ENCODE assay signal across 8 cellular contexts in genomic region chr4:163332526-163333405, GRCh38. TPM values are rescaled to one million over a fixed set of nuclear protein-coding genes. Genes with fewer than 3 reads are reported as not detected.
DNase-seq lines count a peak whose midpoint lies in the region; ATAC-seq, FAIRE-seq and TF ChIP-seq lines count a peak whose summit lies in the region.

TSS of gene NPY1R (minus strand) at chr4:163332596. CDS start at chr4:163326554, 6,042 bp downstream.

- peak within 1 kb of the TSS; percentile 100 for H3K4me2 ChIP-seq in A549

- peaks cover 49% of the 10 kb centered on the region for H3K27me3 Mint-ChIP-seq in activated CD4-positive, alpha-beta T cell treated with anti-CD3 and anti-CD28 coated beads, Interleukin-2, amount 10 ng/mL, durations not matched to agents 24 days and 14 days

- peak within 1 kb of the TSS; percentile 72 for H3K4me3 Mint-ChIP-seq in activated CD4-positive, alpha-beta T cell treated with anti-CD3 and anti-CD28 coated beads, Interleukin-2, amount 10 ng/mL, durations not matched to agents 24 days and 14 days

- H3K27ac ChIP-seq in A549 = no peak within 1 kb of the TSS

- no peak for FAIRE-seq in A549 (lab: Jason Lieb, UNC)

- H3K4me3 ChIP-seq in A549 (peak within 1 kb of the TSS; percentile 56), epithelial cell of proximal tubule (ENCODE audit: low read depth, low read length) (peak within 1 kb of the TSS; percentile 57)

- TF ChIP-seq RAD21 in A549 (conservative IDR thresholded peaks at IDR 0.05 in 1 of 2, IDR thresholded peaks at IDR 0.05 in 1 of 2) = peak; percentile 59 to 73

- TF ChIP-seq POLR2A in A549 (IDR thresholded peaks at IDR 0.05; ENCODE audit: low read length) = no peak

- POLR2A ChIA-PET in A549 (lab: Yijun Ruan, JAX) = no interaction called here

- ATAC-seq in A549 (peak; percentile 94 to 97), HG02870 (IDR thresholded peaks at IDR 0.05; ENCODE audit: unreplicated experiment) (peak; percentile 81)

- WGBS in A549 (ENCODE audit: missing lambda C conversion rate) = 15% methylated on average over 31 of the region's 36 CpGs

- intact Hi-C loops in activated CD4-positive, alpha-beta T cell treated with anti-CD3 and anti-CD28 coated beads, Interleukin-2, amount 10 ng/mL, durations not matched to agents 24 days and 14 days (cut with micrococcal nuclease) = loop anchor here (1.0 to 5.0 kb wide), 3 partner anchors 225 to 835 kb away; no protein-coding TSS in a partner anchor

- TF ChIP-seq EP300 in A549 (IDR thresholded peaks at IDR 0.05) = no peak

- DNase-seq in A549 (ENCODE audit: low read depth in 1 of 2, low spot score in 1 of 2) = peak; percentile 58 to 73
- peak; percentile 71 for DNase-seq in GM13977 (ENCODE audit: low spot score)
- peak; percentile 68 to 74 for DNase-seq in NCI-H2081 (lab: John Stamatoyannopoulos, UW)
- peak; percentile 77 for DNase-seq in activated CD4-positive, alpha-beta T cell treated with anti-CD3 and anti-CD28 coated beads, Interleukin-2, amount 10 ng/mL, durations not matched to agents 24 days and 14 days
- DNase-seq in epithelial cell of proximal tubule (ENCODE audit: low read depth) = peak; percentile 57
- DNase-seq in mesenteric fat pad (ENCODE audit: low spot score) = no peak
- DNase-seq in stromal cell of bone marrow (ENCODE audit: low read depth) = peak; percentile 62

- H3K9me3 ChIP-seq in A549 = no peaks in the 10 kb centered on the region

- in situ Hi-C loops in GM13977 (cut with MboI; ENCODE audit: low pct_unique_long_range_greater_than_20kb, low sequenced_read_pairs, unreplicated experiment) = no loop called here

- H3K36me3 Mint-ChIP-seq in activated CD4-positive, alpha-beta T cell treated with anti-CD3 and anti-CD28 coated beads, Interleukin-2, amount 10 ng/mL, durations not matched to agents 24 days and 14 days (ENCODE audit: low read depth) = no peaks in the 10 kb centered on the region

- H3K27ac Mint-ChIP-seq in activated CD4-positive, alpha-beta T cell treated with anti-CD3 and anti-CD28 coated beads, Interleukin-2, amount 10 ng/mL, durations not matched to agents 24 days and 14 days = no peak within 1 kb of the TSS

- CTCF ChIA-PET in A549 (lab: Yijun Ruan, JAX) = interaction anchor here (0.6 to 3.0 kb wide), 29 partner anchors 9 to 843 kb away, joined by 3 to 15 read pairs (median 4); no protein-coding TSS in a partner anchor

- H3K9me3 Mint-ChIP-seq in activated CD4-positive, alpha-beta T cell treated with anti-CD3 and anti-CD28 coated beads, Interleukin-2, amount 10 ng/mL, durations not matched to agents 24 days and 14 days = no peaks in the 10 kb centered on the region

- peak; percentile 61 for TF ChIP-seq CTCF in A549 (IDR thresholded peaks at IDR 0.05)
- peak; percentile 72 for TF ChIP-seq CTCF in GM13977 (IDR thresholded peaks at IDR 0.05; ENCODE audit: extremely low read depth, insufficient read depth, missing control alignments)
- peak; percentile 90 for TF ChIP-seq CTCF in epithelial cell of proximal tubule (conservative IDR thresholded peaks at IDR 0.05; ENCODE audit: low read depth, low read length)

- H3K4me1 ChIP-seq in A549 = peaks cover 6% of the 10 kb centered on the region; the same call in 1 of the 3 replicates

- H3K4me1 Mint-ChIP-seq in activated CD4-positive, alpha-beta T cell treated with anti-CD3 and anti-CD28 coated beads, Interleukin-2, amount 10 ng/mL, durations not matched to agents 24 days and 14 days = peaks cover 12% of the 10 kb centered on the region

TF ChIP-seq in A549, 52 proteins besides CTCF, POLR2A, EP300 and RAD21:
- TF ChIP-seq TFCP2L1 (CRISPR knock-in tag; IDR thresholded peaks at IDR 0.05) = no peak
- no peak for TF ChIP-seq RARB (CRISPR knock-in tag; IDR thresholded peaks at IDR 0.05)
- peak; percentile 84 for TF ChIP-seq USF2 (IDR thresholded peaks at IDR 0.05)
- TF ChIP-seq NPAS2 (CRISPR knock-in tag; IDR thresholded peaks at IDR 0.05; ENCODE audit: borderline replicate concordance) = no peak
- TF ChIP-seq, protein P1, sequence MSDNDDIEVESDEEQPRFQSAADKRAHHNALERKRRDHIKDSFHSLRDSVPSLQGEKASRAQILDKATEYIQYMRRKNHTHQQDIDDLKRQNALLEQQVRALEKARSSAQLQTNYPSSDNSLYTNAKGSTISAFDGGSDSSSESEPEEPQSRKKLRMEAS (IDR thresholded peaks at IDR 0.05) = peak; percentile 31; the same call in 1 of the 2 replicates
- no peak for TF ChIP-seq RNF2 (IDR thresholded peaks at IDR 0.05; ENCODE audit: borderline replicate concordance, low read depth)
- TF ChIP-seq CBX2 (IDR thresholded peaks at IDR 0.05; ENCODE audit: borderline replicate concordance, low read depth) = no peak
- TF ChIP-seq SMC3 (IDR thresholded peaks at IDR 0.05) = peak; percentile 74
- TF ChIP-seq, protein P2, sequence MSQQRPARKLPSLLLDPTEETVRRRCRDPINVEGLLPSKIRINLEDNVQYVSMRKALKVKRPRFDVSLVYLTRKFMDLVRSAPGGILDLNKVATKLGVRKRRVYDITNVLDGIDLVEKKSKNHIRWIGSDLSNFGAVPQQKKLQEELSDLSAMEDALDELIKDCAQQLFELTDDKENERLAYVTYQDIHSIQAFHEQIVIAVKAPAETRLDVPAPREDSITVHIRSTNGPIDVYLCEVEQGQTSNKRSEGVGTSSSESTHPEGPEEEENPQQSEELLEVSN (IDR thresholded peaks at IDR 0.05; ENCODE audit: borderline replicate concordance, low read depth) = 0 out of 2 replicates have a peak, but pooled peaks have one; percentile 39

RNA-seq across cellular contexts. Expression of gene NPY1R, which starts in this region (rescaled TPM):
- polyA plus RNA-seq in A549 (2011; rRNA removed) = 0.23 and 0.30 TPM in 2 replicates
- polyA plus RNA-seq in A549 (2012; cell fraction: cytosol; rRNA removed) = 0.03 and 0.05 TPM in 2 replicates
- 0.05 and 0.09 TPM in 2 replicates for polyA plus RNA-seq in A549 (2012; cell fraction: nucleus; rRNA removed)
- polyA plus RNA-seq in A549 (2017; fragmentation: RNase III; extraction: RNeasy Plus Mini Kit Qiagen cat#74134 plus additional on column Dnase treatment) = 0.03 to 0.14 TPM (median 0.13 TPM) in 3 replicates
- 0.39 TPM in 1 of 2 replicates, not detected in the other for polyA minus RNA-seq in A549 (2011; rRNA and poly(A)+ RNA removed)
- total RNA-seq in activated CD4-positive, alpha-beta T cell treated with anti-CD3 and anti-CD28 coated beads, Interleukin-2, amount 10 ng/mL, durations not matched to agents 24 days and 14 days = not detected in 2 replicates
- 0.40 and 3.3 TPM in 2 replicates for total RNA-seq in epithelial cell of proximal tubule
- 17.2 TPM for total RNA-seq in mesenteric fat pad

Comparison
In these comparisons a context has a peak if more than half of its experiments do, and no peak if none do; other contexts are left out.
1. Peak in DNase-seq, ATAC-seq, H3K4me3 ChIP-seq and H3K4me2 ChIP-seq in A549; RNA of the gene not detected or under 1 TPM.
2. Peak in DNase-seq in activated CD4-positive, alpha-beta T cell treated with anti-CD3 and anti-CD28 coated beads, Interleukin-2, amount 10 ng/mL, durations not matched to agents 24 days and 14 days; RNA of the gene not detected or under 1 TPM.